Comparison of ENCODE assay signal across 9 cellular contexts in the genomic region with DNA sequence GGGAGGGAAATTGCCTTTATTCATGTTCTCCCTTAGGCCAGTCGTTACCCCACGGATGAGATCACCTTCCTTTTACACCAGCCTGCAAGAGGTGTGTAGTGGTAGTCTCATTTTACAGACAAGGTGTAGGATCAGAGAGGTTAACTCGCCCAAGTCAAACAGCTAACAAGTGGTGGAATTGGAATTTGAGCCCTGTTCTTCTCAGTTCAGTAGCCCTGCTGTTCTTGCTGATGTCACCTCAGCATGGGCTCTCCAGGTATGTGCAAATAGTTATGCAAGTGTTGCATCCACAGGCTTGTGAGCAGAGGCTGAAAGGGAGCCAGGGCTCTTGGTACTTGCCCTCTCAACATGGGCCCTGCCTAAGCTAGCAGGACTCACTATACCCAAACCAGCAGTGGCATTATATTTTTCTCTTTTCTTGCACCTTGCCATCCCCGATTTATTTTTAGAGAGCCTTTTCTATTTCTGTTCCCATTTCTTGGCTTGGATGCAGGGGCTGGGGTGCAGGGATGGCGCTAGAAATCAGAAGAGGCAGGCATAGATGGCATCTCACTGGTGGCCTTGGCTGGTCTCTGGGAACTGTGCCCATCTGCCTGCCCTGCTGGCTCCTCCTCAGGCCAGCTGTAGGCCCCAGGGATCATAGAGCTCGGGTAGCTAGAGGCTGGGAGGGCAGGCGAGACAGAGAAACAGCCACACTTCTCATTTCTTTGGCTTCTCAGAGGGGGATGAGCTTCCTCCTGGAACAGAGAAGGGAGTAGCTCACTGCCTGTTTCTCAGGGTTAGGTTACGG. TPM values are rescaled to one million over a fixed set of nuclear protein-coding genes. Genes with fewer than 3 reads are reported as not detected.
DNase-seq lines count a peak whose midpoint lies in the region; ATAC-seq and TF ChIP-seq lines count a peak whose summit lies in the region.
"Had no signal": no experiment of that assay in that cellular context is flagged by ENCODE, and none has a peak within 500 bp of the region (broad histone marks: within the 10 kb centered on the region; RNA-seq: fewer than 3 reads in every experiment).

No MANE protein-coding gene starts in this region.

- no peak for ATAC-seq in activated naive CD4-positive, alpha-beta T cell treated with anti-CD3 and anti-CD28 coated beads, Interleukin-2, amount 50 U/mL, for 72 hours
- ATAC-seq in upper lobe of left lung (ENCODE audit: low FRiP score in 2 of 2): peak; percentile 55 to 82
- no peak for ATAC-seq in HG02759 (IDR thresholded peaks at IDR 0.05; ENCODE audit: unreplicated experiment)

- H3K4me1 ChIP-seq in liver (ENCODE audit: control insufficient read depth in 4 of 4, insufficient read depth in 4 of 4, low read length in 3 of 4) (peaks cover 12 to 20% (median 16%) of the 10 kb centered on the region in 4 donors), upper lobe of left lung (peaks cover 5 to 31% (median 18%) of the 10 kb centered on the region in 4 donors)

- no peak for DNase-seq in activated naive CD4-positive, alpha-beta T cell treated with anti-CD3 and anti-CD28 coated beads, Interleukin-2, amount 50 U/mL, for 72 hours (ENCODE audit: low spot score in 2 of 2)
- no peak for DNase-seq in activated naive CD4-positive, alpha-beta T cell treated with Interleukin-2 at 50 U/mL for 16 hours
- DNase-seq in upper lobe of left lung (peak in 1 of 2 donors; percentile 86), NCI-H128 (lab: John Stamatoyannopoulos, UW; ENCODE audit: unreplicated experiment) (no peak)
- no peak for DNase-seq in stimulated activated naive CD4-positive, alpha-beta T cell (lab: John Stamatoyannopoulos, UW)
- DNase-seq: Peyer's patch had no signal

- H3K27me3 ChIP-seq in liver (ENCODE audit: control insufficient read depth in 4 of 4, insufficient read depth in 4 of 4, low read length in 3 of 4) (no peaks in the 10 kb centered on the region), upper lobe of left lung (no peaks in the 10 kb centered on the region)
- H3K27me3 ChIP-seq: Peyer's patch had no signal

- TF ChIP-seq RAD21 in liver (IDR thresholded peaks at IDR 0.05): peak; percentile 48 to 55

- H3K36me3 ChIP-seq in liver (ENCODE audit: control insufficient read depth in 4 of 4, insufficient read depth in 3 of 4, low read depth in 1 of 4, low read length in 3 of 4) (peaks cover 0 to 5% (median 4%) of the 10 kb centered on the region in 4 donors), upper lobe of left lung (peaks cover 7 to 15% (median 13%) of the 10 kb centered on the region in 4 donors)

- no peak for TF ChIP-seq POLR2A in upper lobe of left lung (IDR thresholded peaks at IDR 0.05)

- H3K4me3 ChIP-seq in liver (ENCODE audit: low read depth in 1 of 3, low read length in 3 of 3) (no peak overlapping the region), upper lobe of left lung (no peak overlapping the region)
- H3K4me3 ChIP-seq: Peyer's patch had no signal

- H3K9me3 ChIP-seq in liver (ENCODE audit: control insufficient read depth in 4 of 4, low read length in 3 of 4) (no peaks in the 10 kb centered on the region), upper lobe of left lung (no peaks in the 10 kb centered on the region)
- H3K9me3 ChIP-seq: Peyer's patch had no signal

- peak overlapping the region; percentile 12 to 25 for H3K27ac Mint-ChIP-seq in activated naive CD4-positive, alpha-beta T cell treated with anti-CD3 and anti-CD28 coated beads, Interleukin-2, amount 50 U/mL, for 72 hours

- H3K9ac ChIP-seq in liver (ENCODE audit: low read depth in 1 of 2, low read length in 2 of 2): peak overlapping the region in 1 of 2 donors; percentile 40

- H3K27ac ChIP-seq in cingulate gyrus (ENCODE audit: low read depth, low read length) (peak overlapping the region; percentile 42), liver (ENCODE audit: low read depth in 1 of 2, low read length in 2 of 2) (peak overlapping the region; percentile 68 to 78), upper lobe of left lung (peak overlapping the region; percentile 32 to 65 (median 52))
- H3K27ac ChIP-seq: Peyer's patch had no signal

- 53% methylated on average over 8 of the region's 8 CpGs for WGBS in liver
- WGBS in upper lobe of left lung, 2 donors: 69 to 71% methylated on average over 8 of the region's 8 CpGs

- no peak for TF ChIP-seq EP300 in upper lobe of left lung (IDR thresholded peaks at IDR 0.05)

- H3K9me3 Mint-ChIP-seq in activated naive CD4-positive, alpha-beta T cell treated with anti-CD3 and anti-CD28 coated beads, Interleukin-2, amount 50 U/mL, for 72 hours: no peaks in the 10 kb centered on the region

- TF ChIP-seq CTCF in liver (IDR thresholded peaks at IDR 0.05; ENCODE audit: low read depth, low read length, missing input control) (no peak), upper lobe of left lung (IDR thresholded peaks at IDR 0.05) (no peak)

- peaks cover 0 to 10% of the 10 kb centered on the region in 2 donors for H3K36me3 Mint-ChIP-seq in activated naive CD4-positive, alpha-beta T cell treated with anti-CD3 and anti-CD28 coated beads, Interleukin-2, amount 50 U/mL, for 72 hours

TF ChIP-seq in liver, 16 proteins besides CTCF, POLR2A, EP300 and RAD21:
- peak; percentile 97 for TF ChIP-seq ATF3 (IDR thresholded peaks at IDR 0.05)
- no peak for TF ChIP-seq TAF1 (conservative IDR thresholded peaks at IDR 0.05)
- TF ChIP-seq FOXA1 (IDR thresholded peaks at IDR 0.05): no peak
- peak; percentile 95 to 96 for TF ChIP-seq JUND (IDR thresholded peaks at IDR 0.05)
- TF ChIP-seq, protein P1, sequence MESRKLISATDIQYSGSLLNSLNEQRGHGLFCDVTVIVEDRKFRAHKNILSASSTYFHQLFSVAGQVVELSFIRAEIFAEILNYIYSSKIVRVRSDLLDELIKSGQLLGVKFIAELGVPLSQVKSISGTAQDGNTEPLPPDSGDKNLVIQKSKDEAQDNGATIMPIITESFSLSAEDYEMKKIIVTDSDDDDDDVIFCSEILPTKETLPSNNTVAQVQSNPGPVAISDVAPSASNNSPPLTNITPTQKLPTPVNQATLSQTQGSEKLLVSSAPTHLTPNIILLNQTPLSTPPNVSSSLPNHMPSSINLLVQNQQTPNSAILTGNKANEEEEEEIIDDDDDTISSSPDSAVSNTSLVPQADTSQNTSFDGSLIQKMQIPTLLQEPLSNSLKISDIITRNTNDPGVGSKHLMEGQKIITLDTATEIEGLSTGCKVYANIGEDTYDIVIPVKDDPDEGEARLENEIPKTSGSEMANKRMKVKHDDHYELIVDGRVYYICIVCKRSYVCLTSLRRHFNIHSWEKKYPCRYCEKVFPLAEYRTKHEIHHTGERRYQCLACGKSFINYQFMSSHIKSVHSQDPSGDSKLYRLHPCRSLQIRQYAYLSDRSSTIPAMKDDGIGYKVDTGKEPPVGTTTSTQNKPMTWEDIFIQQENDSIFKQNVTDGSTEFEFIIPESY (IDR thresholded peaks at IDR 0.05): peak; percentile 91
- TF ChIP-seq YY1 (IDR thresholded peaks at IDR 0.05): peak; percentile 88
- peak; percentile 82 for TF ChIP-seq SP1 (IDR thresholded peaks at IDR 0.05)
- peak; percentile 58 for TF ChIP-seq FOXA2 (IDR thresholded peaks at IDR 0.05)
- peak in 1 of 2 donors; percentile 17 for TF ChIP-seq GABPA (IDR thresholded peaks at IDR 0.05 in 1 of 2, conservative IDR thresholded peaks at IDR 0.05 in 1 of 2)
- TF ChIP-seq EGR1 (IDR thresholded peaks at IDR 0.05; ENCODE audit: low read depth in 2 of 2): no peak
- TF ChIP-seq, protein P2, sequence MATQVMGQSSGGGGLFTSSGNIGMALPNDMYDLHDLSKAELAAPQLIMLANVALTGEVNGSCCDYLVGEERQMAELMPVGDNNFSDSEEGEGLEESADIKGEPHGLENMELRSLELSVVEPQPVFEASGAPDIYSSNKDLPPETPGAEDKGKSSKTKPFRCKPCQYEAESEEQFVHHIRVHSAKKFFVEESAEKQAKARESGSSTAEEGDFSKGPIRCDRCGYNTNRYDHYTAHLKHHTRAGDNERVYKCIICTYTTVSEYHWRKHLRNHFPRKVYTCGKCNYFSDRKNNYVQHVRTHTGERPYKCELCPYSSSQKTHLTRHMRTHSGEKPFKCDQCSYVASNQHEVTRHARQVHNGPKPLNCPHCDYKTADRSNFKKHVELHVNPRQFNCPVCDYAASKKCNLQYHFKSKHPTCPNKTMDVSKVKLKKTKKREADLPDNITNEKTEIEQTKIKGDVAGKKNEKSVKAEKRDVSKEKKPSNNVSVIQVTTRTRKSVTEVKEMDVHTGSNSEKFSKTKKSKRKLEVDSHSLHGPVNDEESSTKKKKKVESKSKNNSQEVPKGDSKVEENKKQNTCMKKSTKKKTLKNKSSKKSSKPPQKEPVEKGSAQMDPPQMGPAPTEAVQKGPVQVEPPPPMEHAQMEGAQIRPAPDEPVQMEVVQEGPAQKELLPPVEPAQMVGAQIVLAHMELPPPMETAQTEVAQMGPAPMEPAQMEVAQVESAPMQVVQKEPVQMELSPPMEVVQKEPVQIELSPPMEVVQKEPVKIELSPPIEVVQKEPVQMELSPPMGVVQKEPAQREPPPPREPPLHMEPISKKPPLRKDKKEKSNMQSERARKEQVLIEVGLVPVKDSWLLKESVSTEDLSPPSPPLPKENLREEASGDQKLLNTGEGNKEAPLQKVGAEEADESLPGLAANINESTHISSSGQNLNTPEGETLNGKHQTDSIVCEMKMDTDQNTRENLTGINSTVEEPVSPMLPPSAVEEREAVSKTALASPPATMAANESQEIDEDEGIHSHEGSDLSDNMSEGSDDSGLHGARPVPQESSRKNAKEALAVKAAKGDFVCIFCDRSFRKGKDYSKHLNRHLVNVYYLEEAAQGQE (IDR thresholded peaks at IDR 0.05): peak; percentile 70
- peak; percentile 90 for TF ChIP-seq MAX (IDR thresholded peaks at IDR 0.05)
- TF ChIP-seq HNF4G (IDR thresholded peaks at IDR 0.05): peak; percentile 69
- TF ChIP-seq HNF4A (conservative IDR thresholded peaks at IDR 0.05): peak; percentile 90 to 94
- TF ChIP-seq NR2F2 (IDR thresholded peaks at IDR 0.05): peak; percentile 35
- peak; percentile 84 to 97 for TF ChIP-seq RXRA (IDR thresholded peaks at IDR 0.05)
TF ChIP-seq in liver: peak in this region for 13.

RNA-seq across cellular contexts. Expression of gene PPARD, which starts 18.2 kb away (rescaled TPM):
- total RNA-seq in activated naive CD4-positive, alpha-beta T cell treated with anti-CD3 and anti-CD28 coated beads, Interleukin-2, amount 50 U/mL, for 72 hours: 10 to 100 TPM; 23.2 to 25.1 TPM
- 1 to 10 TPM; 2.1 to 7.3 TPM for total RNA-seq in liver
- polyA plus RNA-seq in liver: 1 to 10 TPM; 2.8 to 7.8 TPM
- 10 to 100 TPM; 14.8 to 48.2 (median 31.5) TPM for total RNA-seq in upper lobe of left lung

Comparison
In these comparisons a context has a peak if more than half of its experiments do, and no peak if none do; other contexts are left out.
1. ATAC-seq: peak in upper lobe of left lung (2 of 2); none in activated naive CD4-positive, alpha-beta T cell treated with anti-CD3 and anti-CD28 coated beads, Interleukin-2, amount 50 U/mL, for 72 hours (0 of 2) and HG02759 (single experiment).
2. Peak in every context shown above with its lines, with median percentiles within 50 percentile points of each other: H3K27ac ChIP-seq.